Comparison of ENCODE assay signal across 21 cellular contexts in the genomic region with DNA sequence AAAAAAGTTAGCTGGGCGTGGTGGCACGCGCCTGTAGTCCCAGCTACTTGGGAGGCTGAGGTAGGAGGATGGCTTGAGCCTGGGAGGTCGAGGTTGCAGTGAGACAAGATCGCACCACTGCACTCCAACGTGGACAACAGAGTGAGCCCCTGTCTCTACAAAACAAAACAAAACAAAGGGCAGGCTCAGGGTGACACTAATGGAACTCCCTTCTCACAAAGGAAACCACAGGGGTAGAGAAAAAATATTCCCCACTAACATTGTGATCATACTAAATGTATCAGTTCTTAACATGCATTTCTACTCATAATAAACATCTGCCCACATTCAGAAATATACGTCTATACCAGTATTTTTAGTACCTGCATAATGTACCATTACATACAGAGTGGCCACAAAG. TPM values are rescaled to one million over a fixed set of nuclear protein-coding genes. Genes with fewer than 3 reads are reported as not detected.
DNase-seq lines count a peak whose midpoint lies in the region; ATAC-seq and TF ChIP-seq lines count a peak whose summit lies in the region.
"Had no signal": no experiment of that assay in that cellular context is flagged by ENCODE, and none has a peak within 500 bp of the region (broad histone marks: within the 10 kb centered on the region; RNA-seq: fewer than 3 reads in every experiment).

No MANE protein-coding gene starts in this region.

- DNase-seq in smooth muscle cell (lab: John Stamatoyannopoulos, UW; ENCODE audit: unreplicated experiment) (no peak), SIG-M5 treated with dmso at 0.1 percent for 504 hours (lab: John Stamatoyannopoulos, UW; ENCODE audit: unreplicated experiment) (no peak)
- DNase-seq: BE2C, DMS53, IMR-90, NCI-H1105, NCI-H146, NCI-H2081, NCI-H2171, NCI-H345, NCI-H524, NCI-H774, OCI-M1 had no signal

- peaks cover 84% of the 10 kb centered on the region for H4K20me1 ChIP-seq in smooth muscle cell (ENCODE audit: low read depth)

- intact Hi-C loops in dendritic cell treated with granulocyte-macrophage colony-stimulating factor and Interleukin-4, amounts not matched to agents 40 ng/mL and 50 ng/mL, for 4 days (cut with micrococcal nuclease) = no loop called here

- H2AFZ ChIP-seq in smooth muscle cell (ENCODE audit: low read depth) = no peak overlapping the region

- no peaks in the 10 kb centered on the region for H3K27me3 Mint-ChIP-seq in dendritic cell treated with granulocyte-macrophage colony-stimulating factor and Interleukin-4, amounts not matched to agents 40 ng/mL and 50 ng/mL, for 4 days

- H3K36me3 Mint-ChIP-seq in dendritic cell treated with granulocyte-macrophage colony-stimulating factor and Interleukin-4, amounts not matched to agents 40 ng/mL and 50 ng/mL, for 4 days (ENCODE audit: low read depth) = peaks cover 34% of the 10 kb centered on the region

- no peaks in the 10 kb centered on the region for H3F3A ChIP-seq in smooth muscle cell (ENCODE audit: low read depth)

- H3K27me3 ChIP-seq in smooth muscle cell (ENCODE audit: low read depth) = no peaks in the 10 kb centered on the region
- H3K27me3 ChIP-seq: BE2C, SJSA1 had no signal

- no peak overlapping the region for H3K4me3 ChIP-seq in smooth muscle cell
- H3K4me3 ChIP-seq: SJSA1 had no signal

- WGBS in smooth muscle cell (ENCODE audit: low lambda C conversion rate) = 91% methylated on average over 7 of the region's 7 CpGs

- peaks cover 93% of the 10 kb centered on the region for H3K79me2 ChIP-seq in smooth muscle cell (ENCODE audit: low read depth)

- ATAC-seq in GM18511 (IDR thresholded peaks at IDR 0.05; ENCODE audit: unreplicated experiment) (peak; percentile 71), HG02938 (IDR thresholded peaks at IDR 0.05; ENCODE audit: unreplicated experiment) (peak; percentile 71), esophagus mucosa (no peak), GM18858 (IDR thresholded peaks at IDR 0.05; ENCODE audit: unreplicated experiment) (no peak)
- ATAC-seq: HCT116 had no signal

- H3K4me3 Mint-ChIP-seq in dendritic cell treated with granulocyte-macrophage colony-stimulating factor and Interleukin-4, amounts not matched to agents 40 ng/mL and 50 ng/mL, for 4 days = no peak overlapping the region

- H3K4me1 ChIP-seq in smooth muscle cell (ENCODE audit: low read depth) = no peaks in the 10 kb centered on the region
- H3K4me1 ChIP-seq: BE2C had no signal

- H3K4me1 Mint-ChIP-seq in dendritic cell treated with granulocyte-macrophage colony-stimulating factor and Interleukin-4, amounts not matched to agents 40 ng/mL and 50 ng/mL, for 4 days (ENCODE audit: low read depth) = peaks cover 13% of the 10 kb centered on the region

- peak overlapping the region; percentile 5 for H3K27ac Mint-ChIP-seq in dendritic cell treated with granulocyte-macrophage colony-stimulating factor and Interleukin-4, amounts not matched to agents 40 ng/mL and 50 ng/mL, for 4 days

- TF ChIP-seq CTCF in smooth muscle cell (IDR thresholded peaks at IDR 0.05; ENCODE audit: borderline replicate concordance, insufficient read depth, poor library complexity, severe bottlenecking) = no peak

- peaks cover 10% of the 10 kb centered on the region for H3K9me3 Mint-ChIP-seq in dendritic cell treated with granulocyte-macrophage colony-stimulating factor and Interleukin-4, amounts not matched to agents 40 ng/mL and 50 ng/mL, for 4 days

- peak overlapping the region; percentile 57 for H3K4me2 ChIP-seq in smooth muscle cell
- H3K4me2 ChIP-seq: KMS-11 had no signal

- H3K9me3 ChIP-seq in smooth muscle cell (replicated peaks; ENCODE audit: low read depth) = no peaks in the 10 kb centered on the region
- H3K9me3 ChIP-seq: BE2C, SJSA1 had no signal

- peak overlapping the region; percentile 46 for H3K27ac ChIP-seq in smooth muscle cell (ENCODE audit: low read depth)
- H3K27ac ChIP-seq: KMS-11, SJSA1 had no signal

- no peak overlapping the region for H3K9ac ChIP-seq in smooth muscle cell (ENCODE audit: low read depth)
- H3K9ac ChIP-seq: KMS-11 had no signal

- H3K36me3 ChIP-seq in smooth muscle cell (ENCODE audit: low read depth) = peaks cover 4% of the 10 kb centered on the region
- H3K36me3 ChIP-seq: BE2C had no signal

RNA-seq across cellular contexts. Expression of a gene that starts 21.1 kb away (rescaled TPM):
- total RNA-seq in smooth muscle cell (58.2 and 59.6 TPM in 2 replicates), esophagus mucosa (20.5 TPM)
- polyA plus RNA-seq in smooth muscle cell = 11.9 and 12.2 TPM in 2 replicates

RNA-seq across cellular contexts. Expression of a gene that starts 55.6 kb away (rescaled TPM):
- total RNA-seq in smooth muscle cell (1.2 and 1.4 TPM in 2 replicates), esophagus mucosa (9.6 TPM)
- polyA plus RNA-seq in smooth muscle cell = 0.06 and 0.32 TPM in 2 replicates
- total RNA-seq: SJSA1 had no signal

Comparison
In these comparisons a context has a peak if more than half of its experiments do, and no peak if none do; other contexts are left out.
1. ATAC-seq: peak in GM18511 (single experiment) and HG02938 (single experiment); none in esophagus mucosa (single experiment) and GM18858 (single experiment).